ENCODE assay signal across 24 cellular contexts in the genomic region with DNA sequence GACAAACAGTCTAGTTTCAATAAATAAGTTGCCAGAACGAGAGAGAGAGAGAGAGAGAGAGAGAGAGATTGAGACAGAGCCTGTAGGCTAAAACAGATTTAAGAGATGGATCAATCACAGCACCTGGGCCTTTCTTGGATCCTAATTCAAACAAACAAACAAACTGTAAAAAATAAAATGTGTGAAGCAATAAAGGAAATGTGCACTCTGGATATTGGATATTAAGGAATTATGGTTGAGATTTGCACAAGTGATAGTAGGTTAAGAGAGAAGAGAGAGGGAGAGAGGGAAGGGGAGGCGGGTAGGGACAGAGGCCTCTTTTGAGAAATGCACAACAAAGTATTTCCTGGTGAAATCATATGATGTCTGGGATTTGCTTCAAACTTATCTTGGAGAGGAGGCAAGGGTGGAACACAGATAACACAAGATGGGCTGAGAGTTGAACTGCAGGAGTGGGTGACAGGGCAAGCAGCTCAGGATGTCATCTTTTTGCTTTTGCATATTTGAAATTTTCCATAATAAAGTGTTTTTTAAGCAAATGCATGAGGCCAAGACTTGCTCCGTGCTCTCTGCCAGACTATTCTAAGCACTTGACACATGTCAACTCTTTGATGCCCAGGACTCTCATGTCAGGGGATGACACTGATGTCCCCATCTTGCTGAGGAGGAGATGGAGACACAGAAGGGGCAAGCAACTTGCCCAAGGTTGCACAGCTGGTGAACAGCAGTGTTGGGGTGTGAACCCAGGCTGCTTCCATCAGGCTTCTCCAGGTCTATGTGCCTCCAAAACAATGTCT. TPM values are rescaled to one million over a fixed set of nuclear protein-coding genes. Genes with fewer than 3 reads are reported as not detected.
DNase-seq lines count a peak whose midpoint lies in the region; ATAC-seq, FAIRE-seq and TF ChIP-seq lines count a peak whose summit lies in the region.
"Had no signal": no experiment of that assay in that cellular context is flagged by ENCODE, and none has a peak within 500 bp of the region (broad histone marks: within the 10 kb centered on the region; RNA-seq: fewer than 3 reads in every experiment).

No MANE protein-coding gene starts in this region.

- no peaks in the 10 kb centered on the region for H3K27me3 Mint-ChIP-seq in activated naive CD8-positive, alpha-beta T cell treated with anti-CD3 and anti-CD28 coated beads, Interleukin-2, amount 10 ng/mL, durations not matched to agents 7 days and 5 days
- H3K27me3 Mint-ChIP-seq in activated naive CD8-positive, alpha-beta T cell treated with anti-CD3 and anti-CD28 coated beads, Interleukin-2, amount 50 U/mL, for 24 hours: no peaks in the 10 kb centered on the region
- no peaks in the 10 kb centered on the region for H3K27me3 Mint-ChIP-seq in astrocyte (ENCODE audit: low read depth, unreplicated experiment)
- H3K27me3 Mint-ChIP-seq in nephron (ENCODE audit: low read depth): peaks cover 4% of the 10 kb centered on the region
- H3K27me3 Mint-ChIP-seq: CD4-positive, alpha-beta T cell had no signal

- TF ChIP-seq CTCF in astrocyte (IDR thresholded peaks at IDR 0.05; ENCODE audit: insufficient read depth, low read depth, low read length) (no peak), nephron (IDR thresholded peaks at IDR 0.05; ENCODE audit: unreplicated experiment in 3 of 3) (no peak), vagina (IDR thresholded peaks at IDR 0.05) (no peak)

- peaks cover 36% of the 10 kb centered on the region for H3K4me1 Mint-ChIP-seq in activated naive CD8-positive, alpha-beta T cell treated with anti-CD3 and anti-CD28 coated beads, Interleukin-2, amount 10 ng/mL, durations not matched to agents 7 days and 5 days
- peaks cover 22% of the 10 kb centered on the region for H3K4me1 Mint-ChIP-seq in activated naive CD8-positive, alpha-beta T cell treated with anti-CD3 and anti-CD28 coated beads, Interleukin-2, amount 50 U/mL, for 24 hours
- peaks cover 10% of the 10 kb centered on the region for H3K4me1 Mint-ChIP-seq in astrocyte (ENCODE audit: low read depth, unreplicated experiment)
- H3K4me1 Mint-ChIP-seq in nephron: peaks cover 32% of the 10 kb centered on the region

- H3K27me3 ChIP-seq in astrocyte (ENCODE audit: insufficient read depth, low read length) (no peaks in the 10 kb centered on the region), vagina (no peaks in the 10 kb centered on the region)
- H3K27me3 ChIP-seq: heart right ventricle had no signal

- no peaks in the 10 kb centered on the region for H4K20me1 ChIP-seq in astrocyte (ENCODE audit: insufficient read depth, low read length)

- H3K9me3 Mint-ChIP-seq in activated naive CD8-positive, alpha-beta T cell treated with anti-CD3 and anti-CD28 coated beads, Interleukin-2, amount 10 ng/mL, durations not matched to agents 7 days and 5 days: peaks cover 3% of the 10 kb centered on the region
- H3K9me3 Mint-ChIP-seq in activated naive CD8-positive, alpha-beta T cell treated with anti-CD3 and anti-CD28 coated beads, Interleukin-2, amount 50 U/mL, for 24 hours: no peaks in the 10 kb centered on the region
- H3K9me3 Mint-ChIP-seq in astrocyte (ENCODE audit: unreplicated experiment): peaks cover 3% of the 10 kb centered on the region
- no peaks in the 10 kb centered on the region for H3K9me3 Mint-ChIP-seq in nephron
- H3K9me3 Mint-ChIP-seq: CD4-positive, alpha-beta T cell; dendritic cell treated with granulocyte-macrophage colony-stimulating factor and Interleukin-4, amounts not matched to agents 40 ng/mL and 50 ng/mL, for 4 days had no signal

- H3K27ac ChIP-seq in astrocyte (ENCODE audit: low read depth, low read length): no peak overlapping the region
- H3K27ac ChIP-seq in vagina: peak overlapping the region; percentile 65
- H3K27ac ChIP-seq: neutrophil had no signal

- H3K4me1 ChIP-seq in astrocyte (ENCODE audit: insufficient read depth, low read length): no peaks in the 10 kb centered on the region
- peaks cover 31% of the 10 kb centered on the region for H3K4me1 ChIP-seq in vagina

- POLR2A ChIA-PET in activated naive CD8-positive, alpha-beta T cell treated with anti-CD3 and anti-CD28 coated beads, Interleukin-2, amount 10 ng/mL, durations not matched to agents 7 days and 5 days (lab: Charles Lee): no interaction called here

- no peak overlapping the region for H3K9ac ChIP-seq in astrocyte (ENCODE audit: low read length)

- H3K4me3 Mint-ChIP-seq in activated naive CD8-positive, alpha-beta T cell treated with anti-CD3 and anti-CD28 coated beads, Interleukin-2, amount 10 ng/mL, durations not matched to agents 7 days and 5 days: no peak overlapping the region
- no peak overlapping the region for H3K4me3 Mint-ChIP-seq in activated naive CD8-positive, alpha-beta T cell treated with anti-CD3 and anti-CD28 coated beads, Interleukin-2, amount 50 U/mL, for 24 hours
- peak overlapping the region; percentile 21 for H3K4me3 Mint-ChIP-seq in astrocyte (ENCODE audit: unreplicated experiment)
- H3K4me3 Mint-ChIP-seq in nephron: no peak overlapping the region
- H3K4me3 Mint-ChIP-seq: CD4-positive, alpha-beta T cell; dendritic cell treated with granulocyte-macrophage colony-stimulating factor and Interleukin-4, amounts not matched to agents 40 ng/mL and 50 ng/mL, for 4 days had no signal

- TF ChIP-seq POLR2A in vagina (IDR thresholded peaks at IDR 0.05): no peak

- no peak overlapping the region for H3K4me2 ChIP-seq in astrocyte (ENCODE audit: low read length)

- intact Hi-C loops in vagina (cut with DNase I): no loop called here

- H3K9me3 ChIP-seq in astrocyte (ENCODE audit: insufficient read depth, low read depth, low read length) (no peaks in the 10 kb centered on the region), vagina (no peaks in the 10 kb centered on the region)
- H3K9me3 ChIP-seq: heart right ventricle, neutrophil had no signal

- H3K4me3 ChIP-seq in astrocyte (ENCODE audit: insufficient read depth, low read depth, low read length) (no peak overlapping the region), vagina (no peak overlapping the region)
- H3K4me3 ChIP-seq: heart right ventricle had no signal

- H3K36me3 ChIP-seq in astrocyte (ENCODE audit: insufficient read depth, low read length) (no peaks in the 10 kb centered on the region), vagina (no peaks in the 10 kb centered on the region)
- H3K36me3 ChIP-seq: heart right ventricle, neutrophil had no signal

- H3K36me3 Mint-ChIP-seq in activated naive CD8-positive, alpha-beta T cell treated with anti-CD3 and anti-CD28 coated beads, Interleukin-2, amount 10 ng/mL, durations not matched to agents 7 days and 5 days: peaks cover 3% of the 10 kb centered on the region
- no peaks in the 10 kb centered on the region for H3K36me3 Mint-ChIP-seq in activated naive CD8-positive, alpha-beta T cell treated with anti-CD3 and anti-CD28 coated beads, Interleukin-2, amount 50 U/mL, for 24 hours (ENCODE audit: low read depth)
- H3K36me3 Mint-ChIP-seq in astrocyte (ENCODE audit: low read depth, unreplicated experiment) (no peaks in the 10 kb centered on the region), nephron (ENCODE audit: low read depth) (no peaks in the 10 kb centered on the region)

- ATAC-seq in activated naive CD8-positive, alpha-beta T cell treated with anti-CD3 and anti-CD28 coated beads, Interleukin-2, amount 10 ng/mL, durations not matched to agents 7 days and 5 days (ENCODE audit: low read depth): no peak
- ATAC-seq in activated naive CD8-positive, alpha-beta T cell treated with anti-CD3 and anti-CD28 coated beads, Interleukin-2, amount 50 U/mL, for 24 hours: no peak
- no peak for ATAC-seq in GM18502 (IDR thresholded peaks at IDR 0.05; ENCODE audit: poor library complexity, unreplicated experiment)

- peak overlapping the region; percentile 62 for H3K27ac Mint-ChIP-seq in activated naive CD8-positive, alpha-beta T cell treated with anti-CD3 and anti-CD28 coated beads, Interleukin-2, amount 10 ng/mL, durations not matched to agents 7 days and 5 days
- no peak overlapping the region for H3K27ac Mint-ChIP-seq in activated naive CD8-positive, alpha-beta T cell treated with anti-CD3 and anti-CD28 coated beads, Interleukin-2, amount 50 U/mL, for 24 hours
- no peak overlapping the region for H3K27ac Mint-ChIP-seq in astrocyte (ENCODE audit: unreplicated experiment)
- peak overlapping the region; percentile 36 to 89 (median 84) for H3K27ac Mint-ChIP-seq in nephron
- H3K27ac Mint-ChIP-seq: CD4-positive, alpha-beta T cell; dendritic cell treated with granulocyte-macrophage colony-stimulating factor and Interleukin-4, amounts not matched to agents 40 ng/mL and 50 ng/mL, for 4 days had no signal

- no peaks in the 10 kb centered on the region for H3K79me2 ChIP-seq in astrocyte (ENCODE audit: insufficient read depth, low read length)

- FAIRE-seq in astrocyte (lab: Jason Lieb, UNC): no peak
- FAIRE-seq: A204.1 had no signal

- DNase-seq in activated naive CD8-positive, alpha-beta T cell treated with anti-CD3 and anti-CD28 coated beads, Interleukin-2, amount 10 ng/mL, durations not matched to agents 7 days and 5 days: no peak
- DNase-seq in activated naive CD8-positive, alpha-beta T cell treated with anti-CD3 and anti-CD28 coated beads, Interleukin-2, amount 50 U/mL, for 24 hours: no peak
- no peak for DNase-seq in astrocyte (ENCODE audit: low read depth)
- no peak for DNase-seq in vagina (ENCODE audit: extremely low spot score in 2 of 2)
- DNase-seq in globus pallidus (ENCODE audit: low spot score): no peak
- no peak for DNase-seq in COLO668 (lab: John Stamatoyannopoulos, UW; ENCODE audit: unreplicated experiment)
- DNase-seq: activated CD4-positive, CD25-positive, alpha-beta regulatory T cell treated with anti-CD3 and anti-CD28 coated beads, Interleukin-2, amount 50 U/mL, for 72 hours; CD4-positive, alpha-beta T cell; heart right ventricle; islet precursor cell; midbrain; NCI-H1092 treated with DMSO at 0.1 percent for 48 hours; NCI-H748 treated with DMSO at 0.1 percent for 48 hours; RPMI8226; stimulated activated CD4-positive, alpha-beta T cell treated with anti-CD3 and anti-CD28 coated beads, Interleukin-4, amount 100 ng/mL, for 4 hours; trophoblast cell had no signal

- no peak overlapping the region for H2AFZ ChIP-seq in astrocyte (ENCODE audit: low read depth, low read length)

RNA-seq across cellular contexts. Expression of a gene that starts 9.2 kb away (rescaled TPM):
- 10 to 100 TPM; 21.5 to 22.0 TPM for total RNA-seq in activated naive CD8-positive, alpha-beta T cell treated with anti-CD3 and anti-CD28 coated beads, Interleukin-2, amount 10 ng/mL, durations not matched to agents 7 days and 5 days
- total RNA-seq in astrocyte: 65.0 and 102 TPM in 2 replicates
- total RNA-seq in vagina: 321 TPM
- total RNA-seq: Daoy had no signal

RNA-seq across cellular contexts. Expression of a gene that starts 12.7 kb away (rescaled TPM):
- total RNA-seq in activated naive CD8-positive, alpha-beta T cell treated with anti-CD3 and anti-CD28 coated beads, Interleukin-2, amount 10 ng/mL, durations not matched to agents 7 days and 5 days: 10 to 100 TPM; 51.0 to 54.5 TPM
- total RNA-seq in astrocyte (9.6 and 10.6 TPM in 2 replicates), vagina (31.4 TPM)

RNA-seq across cellular contexts. Expression of a gene that starts 28.4 kb away (rescaled TPM):
- 10 to 100 TPM; 99.3 to 99.4 TPM for total RNA-seq in activated naive CD8-positive, alpha-beta T cell treated with anti-CD3 and anti-CD28 coated beads, Interleukin-2, amount 10 ng/mL, durations not matched to agents 7 days and 5 days
- total RNA-seq in astrocyte (59.9 and 67.7 TPM in 2 replicates), vagina (42.0 TPM)

RNA-seq across cellular contexts. Expression of a gene that starts 29.6 kb away (rescaled TPM):
- total RNA-seq in activated naive CD8-positive, alpha-beta T cell treated with anti-CD3 and anti-CD28 coated beads, Interleukin-2, amount 10 ng/mL, durations not matched to agents 7 days and 5 days: 1 to 10 TPM in 1 of 2 experiments, under 1 TPM in 1; 0.74 to 2.1 TPM
- 0.70 and 0.79 TPM in 2 replicates for total RNA-seq in astrocyte
- total RNA-seq in vagina: not detected
- total RNA-seq: Daoy, epithelial cell of proximal tubule had no signal

RNA-seq across cellular contexts. Expression of a gene that starts 46.1 kb away (rescaled TPM):
- total RNA-seq in activated naive CD8-positive, alpha-beta T cell treated with anti-CD3 and anti-CD28 coated beads, Interleukin-2, amount 10 ng/mL, durations not matched to agents 7 days and 5 days: not detected
- total RNA-seq in astrocyte: 60.0 and 63.0 TPM in 2 replicates
- total RNA-seq in vagina: not detected
- total RNA-seq: CD4-positive, alpha-beta T cell; Daoy; epithelial cell of proximal tubule; T-helper 1 cell treated with Interleukin-12 subunit alpha and Interleukin-12 subunit beta and Interleukin-4 antibody, amounts not matched to agents 30 ng/mL and 1 ng/mL, for 36 hours had no signal

Comparison
In these comparisons a context has a peak if more than half of its experiments do, and no peak if none do; other contexts are left out.
1. H3K27ac Mint-ChIP-seq: peak in activated naive CD8-positive, alpha-beta T cell treated with anti-CD3 and anti-CD28 coated beads, Interleukin-2, amount 10 ng/mL, durations not matched to agents 7 days and 5 days (single experiment) and nephron (3 of 3); none in activated naive CD8-positive, alpha-beta T cell treated with anti-CD3 and anti-CD28 coated beads, Interleukin-2, amount 50 U/mL, for 24 hours (single experiment) and astrocyte (single experiment).